16 cellular contexts compared by ENCODE assay signal in genomic region chr7:21971780-21972396, GRCh38.
"Had no signal": no experiment of that assay in that cellular context is flagged by ENCODE, and none has a peak within 500 bp of the region (broad histone marks: within the 10 kb centered on the region; RNA-seq: fewer than 3 reads in every experiment).

No MANE protein-coding gene starts in this region.

- H3K27me3 Mint-ChIP-seq: brain; stimulated activated naive CD8-positive, alpha-beta T cell treated with anti-CD3 and anti-CD28 coated beads, Interleukin-15, Interleukin-2, amounts not matched to agents 100 ng/mL and 50 ng/mL, for 24 hours had no signal

- H3K9me3 Mint-ChIP-seq: activated T-cell treated with anti-CD3 and anti-CD28 coated beads, Interleukin-2, amount 50 U/mL, for 24 hours; central memory CD8-positive, alpha-beta T cell; memory B cell; stimulated activated naive CD8-positive, alpha-beta T cell treated with anti-CD3 and anti-CD28 coated beads, Interleukin-15, Interleukin-2, amounts not matched to agents 100 ng/mL and 50 ng/mL, for 24 hours; T-helper 2 cell treated with Interferon-gamma antibody and Interleukin-4, amounts not matched to agents 5 μg/mL and 100 μg/mL, for 36 hours had no signal

- H3K27ac Mint-ChIP-seq: activated CD8-positive, alpha-beta memory T cell treated with anti-CD3 and anti-CD28 coated beads, Interleukin-2, amount 10 ng/mL, durations not matched to agents 7 days and 5 days; activated naive CD4-positive, alpha-beta T cell treated with anti-CD3 and anti-CD28 coated beads, Interleukin-2, amount 50 U/mL, for 72 hours; activated T-cell treated with anti-CD3 and anti-CD28 coated beads, Interleukin-2, amount 50 U/mL, for 24 hours; brain; memory B cell; nephron; stimulated activated naive CD8-positive, alpha-beta T cell treated with anti-CD3 and anti-CD28 coated beads, Interleukin-15, Interleukin-2, amounts not matched to agents 100 ng/mL and 50 ng/mL, for 24 hours; T-helper 2 cell treated with Interferon-gamma antibody and Interleukin-4, amounts not matched to agents 5 μg/mL and 100 μg/mL, for 36 hours had no signal

- H3K4me3 Mint-ChIP-seq: activated CD8-positive, alpha-beta memory T cell treated with anti-CD3 and anti-CD28 coated beads, Interleukin-2, amount 10 ng/mL, durations not matched to agents 7 days and 5 days; activated T-cell treated with anti-CD3 and anti-CD28 coated beads, Interleukin-2, amount 50 U/mL, for 24 hours; brain; central memory CD8-positive, alpha-beta T cell; memory B cell; nephron; stimulated activated naive CD8-positive, alpha-beta T cell treated with anti-CD3 and anti-CD28 coated beads, Interleukin-15, Interleukin-2, amounts not matched to agents 100 ng/mL and 50 ng/mL, for 24 hours; T-helper 2 cell treated with Interferon-gamma antibody and Interleukin-4, amounts not matched to agents 5 μg/mL and 100 μg/mL, for 36 hours had no signal

- H3K4me1 Mint-ChIP-seq: brain, nephron had no signal

- H3K36me3 Mint-ChIP-seq: activated CD8-positive, alpha-beta memory T cell treated with anti-CD3 and anti-CD28 coated beads, Interleukin-2, amount 10 ng/mL, durations not matched to agents 7 days and 5 days; activated naive CD4-positive, alpha-beta T cell treated with anti-CD3 and anti-CD28 coated beads, Interleukin-2, amount 50 U/mL, for 72 hours; brain had no signal

- DNase-seq: activated CD4-positive, alpha-beta T cell treated with anti-CD3 and anti-CD28 coated beads, Interleukin-2, amount 50 U/mL, for 4 hours; activated CD4-positive, CD25-positive, alpha-beta regulatory T cell treated with anti-CD3 and anti-CD28 coated beads, Interleukin-2, amount 50 U/mL, for 72 hours; activated CD8-positive, alpha-beta memory T cell treated with anti-CD3 and anti-CD28 coated beads, Interleukin-2, amount 10 ng/mL, durations not matched to agents 7 days and 5 days; activated effector memory CD4-positive, alpha-beta T cell treated with Interleukin-2 at 50 U/mL for 16 hours; activated T-cell treated with anti-CD3 and anti-CD28 coated beads, Interleukin-2, amount 50 U/mL, for 24 hours; amygdala; hypothalamus; stimulated activated CD4-positive, alpha-beta T cell treated with anti-CD3 and anti-CD28 coated beads, Interleukin-4, amount 100 ng/mL, for 1 hour; stimulated activated CD8-positive, alpha-beta memory T cell treated with anti-CD3 and anti-CD28 coated beads, Interleukin-4, amount 100 ng/mL, for 48 hours had no signal

- ATAC-seq: activated CD8-positive, alpha-beta memory T cell treated with anti-CD3 and anti-CD28 coated beads, Interleukin-2, amount 10 ng/mL, durations not matched to agents 7 days and 5 days; activated naive CD4-positive, alpha-beta T cell treated with anti-CD3 and anti-CD28 coated beads, Interleukin-2, amount 50 U/mL, for 72 hours had no signal
